9 cellular contexts compared by ENCODE assay signal in genomic region chr11:114179234-114179941, GRCh38.
A peak's percentile ranks its signal among the peaks of the same experiment; 100 is the strongest.
DNase-seq lines count a peak whose midpoint lies in the region; ATAC-seq, FAIRE-seq and TF ChIP-seq lines count a peak whose summit lies in the region.
"Had no signal": no experiment of that assay in that cellular context is flagged by ENCODE, and none has a peak within 500 bp of the region (broad histone marks: within the 10 kb centered on the region; RNA-seq: fewer than 3 reads in every experiment).

No MANE protein-coding gene starts in this region.

- no peaks in the 10 kb centered on the region for H3K9me3 ChIP-seq in HepG2 (ENCODE audit: low read length)
- no peaks in the 10 kb centered on the region for H3K9me3 ChIP-seq in stomach
- H3K9me3 ChIP-seq in PC-3 (ENCODE audit: low read length) = no peaks in the 10 kb centered on the region

- BruUV-seq in HepG2 (replicated peaks; lab: Mats Ljungman, UMichigan) (no TSS peak), PC-3 (replicated peaks; lab: Mats Ljungman, UMichigan) (no TSS peak)

- H3K4me3 ChIP-seq in brain microvascular endothelial cell (ENCODE audit: low read depth, low read length) (peak overlapping the region; percentile 20), HepG2 (replicated peaks in 1 of 3; ENCODE audit: insufficient read depth in 1 of 3, low read depth in 2 of 3, low read length in 3 of 3) (no peak overlapping the region), stomach (peak overlapping the region; percentile 18 to 27 (median 26)), PC-3 (ENCODE audit: low read length) (no peak overlapping the region)

- H3F3A ChIP-seq in PC-3 (ENCODE audit: low read length, unreplicated experiment) = no peaks in the 10 kb centered on the region

- no peaks in the 10 kb centered on the region for H3K9me2 ChIP-seq in PC-3 (replicated peaks; ENCODE audit: low read length)

- H3K79me2 ChIP-seq in HepG2 (ENCODE audit: insufficient read depth, low read length) (no peaks in the 10 kb centered on the region), PC-3 (ENCODE audit: low read length) (no peaks in the 10 kb centered on the region)

- H2AFZ ChIP-seq in HepG2 (ENCODE audit: low read length) (no peak overlapping the region), PC-3 (ENCODE audit: low read length) (no peak overlapping the region)

- CTCF ChIA-PET in HepG2 (lab: Yijun Ruan, JAX; ENCODE audit: low intra/inter-chr PET ratio, low total read pairs) = interaction anchor here (1.8 kb wide), 1 partner anchor 144 kb away, joined by 10 read pairs; no protein-coding TSS in a partner anchor
- CTCF ChIA-PET in PC-3 (lab: Charles Lee) = interaction anchor here (0.6 to 0.7 kb wide), 2 partner anchors 71 to 283 kb away, joined by 3 to 9 read pairs; no protein-coding TSS in a partner anchor

- TF ChIP-seq POLR2A in HepG2 (IDR thresholded peaks at IDR 0.05; ENCODE audit: insufficient read depth in 1 of 2, low read depth in 2 of 2, low read length in 2 of 2) (no peak), stomach (IDR thresholded peaks at IDR 0.05) (peak in 1 of 4 donors; percentile 56)

- H3K4me2 ChIP-seq in HepG2 (ENCODE audit: low read depth, low read length) (no peak overlapping the region), PC-3 (ENCODE audit: low read length) (no peak overlapping the region)

- TF ChIP-seq RAD21 in HepG2 (CRISPR knock-in tag; IDR thresholded peaks at IDR 0.05) = no peak

- no peaks in the 10 kb centered on the region for H3K4me1 ChIP-seq in HepG2 (ENCODE audit: insufficient read depth, low read length)
- peaks cover 87 to 98% (median 92%) of the 10 kb centered on the region in 4 donors for H3K4me1 ChIP-seq in stomach
- H3K4me1 ChIP-seq in PC-3 (ENCODE audit: insufficient read depth, low read length) = no peaks in the 10 kb centered on the region

- H3K27me3 ChIP-seq in brain microvascular endothelial cell (replicated peaks) = peaks cover 35% of the 10 kb centered on the region
- peaks cover 2 to 4% of the 10 kb centered on the region in 2 experiments; a peak in 2 of 5 replicates for H3K27me3 ChIP-seq in HepG2 (ENCODE audit: control insufficient read depth in 1 of 2, insufficient read depth in 2 of 2, low read length in 2 of 2)
- H3K27me3 ChIP-seq in stomach = no peaks in the 10 kb centered on the region
- peaks cover 100% of the 10 kb centered on the region for H3K27me3 ChIP-seq in PC-3 (ENCODE audit: low read length)

- DNase-seq in NCI-H2029 treated with DMSO at 0.1 percent for 48 hours (lab: John Stamatoyannopoulos, UW) (peak; percentile 73), brain microvascular endothelial cell (peak; percentile 68), HepG2 (ENCODE audit: low spot score) (no peak), stomach (peak; percentile 89), PC-3 (no peak)
- DNase-seq in central memory CD4-positive, alpha-beta T cell = no peak
- DNase-seq: activated effector memory CD4-positive, alpha-beta T cell treated with Interleukin-2 at 50 U/mL for 16 hours had no signal

- TF ChIP-seq CTCF in brain microvascular endothelial cell (IDR thresholded peaks at IDR 0.05; ENCODE audit: low read depth, low read length, missing control alignments) (no peak), HepG2 (CRISPR knock-in tag; IDR thresholded peaks at IDR 0.05) (no peak), stomach (IDR thresholded peaks at IDR 0.05) (no peak), PC-3 (conservative IDR thresholded peaks at IDR 0.05; ENCODE audit: low read depth, low read length) (no peak)

- ATAC-seq in HepG2 (peak; percentile 44; the same call in 2 of the 3 replicates), HG03095 (IDR thresholded peaks at IDR 0.05; ENCODE audit: unreplicated experiment) (no peak), HG03432 (IDR thresholded peaks at IDR 0.05; ENCODE audit: unreplicated experiment) (no peak), PC-3 (no peak)

- no peak overlapping the region for H3K9ac ChIP-seq in HepG2 (ENCODE audit: insufficient read depth, low read depth, low read length)
- no peak overlapping the region for H3K9ac ChIP-seq in PC-3 (ENCODE audit: low read length)

- TF ChIP-seq EP300 in HepG2 (IDR thresholded peaks at IDR 0.05; ENCODE audit: low read depth in 2 of 2, low read length in 2 of 2) (no peak), HepG2 (CRISPR knock-in tag; IDR thresholded peaks at IDR 0.05; ENCODE audit: borderline replicate concordance) (no peak), stomach (IDR thresholded peaks at IDR 0.05) (peak; percentile 100)

- intact Hi-C loops in HepG2 (cut with micrococcal nuclease; ENCODE audit: unreplicated experiment) (no loop called here), stomach (cut with DNase I; ENCODE audit: low total_unique reads) (no loop called here), PC-3 (cut with micrococcal nuclease) (no loop called here)

- WGBS in HepG2 (ENCODE audit: low lambda C conversion rate) = 4% methylated on average over 5 of the region's 5 CpGs
- 2 to 10% (median 5%) methylated on average over 5 of the region's 5 CpGs for WGBS in stomach, 5 donors

- in situ Hi-C loops in brain microvascular endothelial cell (cut with HindIII; ENCODE audit: low pct_ligation_motif_present, low sequenced_read_pairs) = no loop called here
- in situ Hi-C loops in HepG2 (cut with HindIII; ENCODE audit: extremely low pct_ligation_motif_present, low pct_unique_long_range_greater_than_20kb) = no loop called here

- H4K20me1 ChIP-seq in HepG2 (ENCODE audit: insufficient read depth, low read length) = no peaks in the 10 kb centered on the region
- H4K20me1 ChIP-seq in PC-3 (ENCODE audit: low read length) = no peaks in the 10 kb centered on the region

- POLR2A ChIA-PET in HepG2 (lab: Yijun Ruan, JAX) (no interaction called here), PC-3 (lab: Charles Lee; ENCODE audit: unreplicated experiment) (no interaction called here)

- H3K27ac ChIP-seq in brain microvascular endothelial cell (no peak overlapping the region), HepG2 (ENCODE audit: extremely low read length, insufficient read depth, low read length) (no peak overlapping the region), stomach (peak overlapping the region; percentile 92 to 99 (median 95)), PC-3 (ENCODE audit: low read length) (no peak overlapping the region)

- no peak for FAIRE-seq in HepG2 (lab: Jason Lieb, UNC)

- H3K36me3 ChIP-seq in brain microvascular endothelial cell (replicated peaks) (no peaks in the 10 kb centered on the region), HepG2 (replicated peaks in 1 of 2; ENCODE audit: control insufficient read depth in 1 of 2, insufficient read depth in 2 of 2, low read length in 2 of 2) (no peaks in the 10 kb centered on the region), stomach (peaks cover 0 to 9% (median 0%) of the 10 kb centered on the region in 4 donors), PC-3 (ENCODE audit: low read depth, low read length) (no peaks in the 10 kb centered on the region)

TF ChIP-seq in HepG2, 621 proteins besides CTCF, POLR2A, EP300 and RAD21:
- TF ChIP-seq ZNF891 (CRISPR knock-in tag; IDR thresholded peaks at IDR 0.05) (no peak), ZNF564 (CRISPR knock-in tag; IDR thresholded peaks at IDR 0.05) (0 out of 2 replicates have a peak, but pooled peaks have one; percentile 68)
- TF ChIP-seq, protein P1, sequence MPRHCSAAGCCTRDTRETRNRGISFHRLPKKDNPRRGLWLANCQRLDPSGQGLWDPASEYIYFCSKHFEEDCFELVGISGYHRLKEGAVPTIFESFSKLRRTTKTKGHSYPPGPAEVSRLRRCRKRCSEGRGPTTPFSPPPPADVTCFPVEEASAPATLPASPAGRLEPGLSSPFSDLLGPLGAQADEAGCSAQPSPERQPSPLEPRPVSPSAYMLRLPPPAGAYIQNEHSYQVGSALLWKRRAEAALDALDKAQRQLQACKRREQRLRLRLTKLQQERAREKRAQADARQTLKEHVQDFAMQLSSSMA (CRISPR knock-in tag; IDR thresholded peaks at IDR 0.05) = no peak
- TF ChIP-seq, protein P2, sequence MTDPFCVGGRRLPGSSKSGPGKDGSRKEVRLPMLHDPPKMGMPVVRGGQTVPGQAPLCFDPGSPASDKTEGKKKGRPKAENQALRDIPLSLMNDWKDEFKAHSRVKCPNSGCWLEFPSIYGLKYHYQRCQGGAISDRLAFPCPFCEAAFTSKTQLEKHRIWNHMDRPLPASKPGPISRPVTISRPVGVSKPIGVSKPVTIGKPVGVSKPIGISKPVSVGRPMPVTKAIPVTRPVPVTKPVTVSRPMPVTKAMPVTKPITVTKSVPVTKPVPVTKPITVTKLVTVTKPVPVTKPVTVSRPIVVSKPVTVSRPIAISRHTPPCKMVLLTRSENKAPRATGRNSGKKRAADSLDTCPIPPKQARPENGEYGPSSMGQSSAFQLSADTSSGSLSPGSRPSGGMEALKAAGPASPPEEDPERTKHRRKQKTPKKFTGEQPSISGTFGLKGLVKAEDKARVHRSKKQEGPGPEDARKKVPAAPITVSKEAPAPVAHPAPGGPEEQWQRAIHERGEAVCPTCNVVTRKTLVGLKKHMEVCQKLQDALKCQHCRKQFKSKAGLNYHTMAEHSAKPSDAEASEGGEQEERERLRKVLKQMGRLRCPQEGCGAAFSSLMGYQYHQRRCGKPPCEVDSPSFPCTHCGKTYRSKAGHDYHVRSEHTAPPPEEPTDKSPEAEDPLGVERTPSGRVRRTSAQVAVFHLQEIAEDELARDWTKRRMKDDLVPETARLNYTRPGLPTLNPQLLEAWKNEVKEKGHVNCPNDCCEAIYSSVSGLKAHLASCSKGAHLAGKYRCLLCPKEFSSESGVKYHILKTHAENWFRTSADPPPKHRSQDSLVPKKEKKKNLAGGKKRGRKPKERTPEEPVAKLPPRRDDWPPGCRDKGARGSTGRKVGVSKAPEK (CRISPR knock-in tag; IDR thresholded peaks at IDR 0.05; ENCODE audit: borderline replicate concordance) = no peak

Comparison
In these comparisons a context has a peak if more than half of its experiments do, and no peak if none do; other contexts are left out.
1. DNase-seq: peak in NCI-H2029 treated with DMSO at 0.1 percent for 48 hours (single experiment), brain microvascular endothelial cell (single experiment) and stomach (single experiment); none in HepG2 (single experiment), central memory CD4-positive, alpha-beta T cell (single experiment) and PC-3 (single experiment).
2. H3K27ac ChIP-seq: peak in stomach (5 of 5); none in brain microvascular endothelial cell (single experiment), HepG2 (single experiment) and PC-3 (single experiment).
3. H3K4me3 ChIP-seq: peak in brain microvascular endothelial cell (single experiment) and stomach (4 of 4); none in HepG2 (0 of 3) and PC-3 (single experiment).